ENCODE assay signal across 8 cellular contexts in genomic region chr14:64914237-64914971, GRCh38. TPM values are rescaled to one million over a fixed set of nuclear protein-coding genes. Genes with fewer than 3 reads are reported as not detected.
DNase-seq lines count a peak whose midpoint lies in the region; ATAC-seq and TF ChIP-seq lines count a peak whose summit lies in the region.

Gene CHURC1 (plus strand): TSS chr14:64914455. CDS start chr14:64914496, 41 bp downstream.

- POLR2A ChIA-PET in AG04450 (lab: Yijun Ruan, JAX) (interaction anchor here (0.6 to 1.1 kb wide), 9 partner anchors 9 to 1150 kb away, joined by 3 to 7 read pairs (median 4); partner anchors contain the start of gene ZBTB1), WTC11 (lab: Charles Lee) (interaction anchor here (0.9 kb wide), 1 partner anchor 50 kb away, joined by 3 read pairs; no protein-coding TSS in a partner anchor)

- peak within 1 kb of the TSS; percentile 98 for H3K9ac ChIP-seq in smooth muscle cell (ENCODE audit: low read depth)

- peak within 1 kb of the TSS; percentile 89 for H3K4me3 Mint-ChIP-seq in WTC11

- no peak for TF ChIP-seq CTCF in AG04450 (IDR thresholded peaks at IDR 0.05; ENCODE audit: low read depth, low read length)
- no peak for TF ChIP-seq CTCF in WTC11 (IDR thresholded peaks at IDR 0.05)
- TF ChIP-seq CTCF in cardiac fibroblast (IDR thresholded peaks at IDR 0.05; ENCODE audit: low read depth, low read length): no peak
- TF ChIP-seq CTCF in smooth muscle cell (IDR thresholded peaks at IDR 0.05; ENCODE audit: borderline replicate concordance, insufficient read depth, poor library complexity, severe bottlenecking): no peak

- H3K4me1 ChIP-seq in smooth muscle cell (ENCODE audit: low read depth): peaks cover 10% of the 10 kb centered on the region

- peak; percentile 99 for ATAC-seq in GM18909 (IDR thresholded peaks at IDR 0.05; ENCODE audit: poor library complexity, unreplicated experiment)
- peak; percentile 98 for ATAC-seq in HG03175 (IDR thresholded peaks at IDR 0.05; ENCODE audit: unreplicated experiment)
- peak; percentile 99 for ATAC-seq in WTC11

- peaks cover 35% of the 10 kb centered on the region for H3K79me2 ChIP-seq in smooth muscle cell (ENCODE audit: low read depth)

- no peaks in the 10 kb centered on the region for H3K27me3 Mint-ChIP-seq in WTC11 (ENCODE audit: low read depth)

- H3F3A ChIP-seq in smooth muscle cell (ENCODE audit: low read depth): peaks cover 4% of the 10 kb centered on the region

- H3K9me3 ChIP-seq in AG04450 (ENCODE audit: control insufficient read depth, insufficient read depth, low read length) (no peaks in the 10 kb centered on the region; the same call in 1 of the 2 replicates), smooth muscle cell (replicated peaks; ENCODE audit: low read depth) (no peaks in the 10 kb centered on the region)

- H3K27ac ChIP-seq in AG04450 (ENCODE audit: low read depth, low read length): peak within 1 kb of the TSS; percentile 85
- H3K27ac ChIP-seq in smooth muscle cell (ENCODE audit: low read depth): peak within 1 kb of the TSS; percentile 93

- H3K27ac Mint-ChIP-seq in WTC11: peak within 1 kb of the TSS; percentile 94

- peak; percentile 94 for DNase-seq in AG04450 (ENCODE audit: low read depth, low spot score)
- peak; percentile 99 for DNase-seq in NCI-H226
- peak; percentile 97 for DNase-seq in WTC11 (ENCODE audit: low spot score)
- DNase-seq in cardiac fibroblast (ENCODE audit: low read depth in 2 of 2): peak; percentile 99
- DNase-seq in iPS-NIHi7 (ENCODE audit: extremely low spot score): peak; percentile 97
- DNase-seq in smooth muscle cell (lab: John Stamatoyannopoulos, UW; ENCODE audit: unreplicated experiment): peak; percentile 85

- no peaks in the 10 kb centered on the region for H3K9me3 Mint-ChIP-seq in WTC11

- peaks cover 6% of the 10 kb centered on the region for H3K27me3 ChIP-seq in AG04450 (ENCODE audit: control insufficient read depth, insufficient read depth, low read length)
- H3K27me3 ChIP-seq in smooth muscle cell (ENCODE audit: low read depth): no peaks in the 10 kb centered on the region

- WGBS in smooth muscle cell (ENCODE audit: low lambda C conversion rate): under 1% methylated on average over 38 of the region's 49 CpGs

- CTCF ChIA-PET in AG04450 (lab: Charles Lee): interaction anchor here (0.6 to 1.4 kb wide), 5 partner anchors 11 to 278 kb away, joined by 3 to 4 read pairs (median 3); no protein-coding TSS in a partner anchor
- CTCF ChIA-PET in WTC11 (lab: Charles Lee): interaction anchor here (0.8 to 2.5 kb wide), 5 partner anchors 39 to 105 kb away, joined by 3 to 6 read pairs (median 4); partner anchors contain the start of gene FNTB

- peak within 1 kb of the TSS; percentile 75 for H2AFZ ChIP-seq in smooth muscle cell (ENCODE audit: low read depth)

- 0 out of 2 replicates have a peak, but pooled peaks cover 6% of the 10 kb centered on the region for H3K36me3 Mint-ChIP-seq in WTC11

- peak within 1 kb of the TSS; percentile 95 for H3K4me2 ChIP-seq in smooth muscle cell

- H3K4me1 Mint-ChIP-seq in WTC11: peaks cover 14% of the 10 kb centered on the region

- H3K4me3 ChIP-seq in AG04450 (ENCODE audit: low read depth, low read length): peak within 1 kb of the TSS; percentile 97
- peak within 1 kb of the TSS; percentile 85 to 99 for H3K4me3 ChIP-seq in cardiac fibroblast (replicated peaks in 1 of 2; ENCODE audit: low read depth in 2 of 2, low read length in 2 of 2)
- H3K4me3 ChIP-seq in smooth muscle cell: peak within 1 kb of the TSS; percentile 75

- H3K36me3 ChIP-seq in smooth muscle cell (ENCODE audit: low read depth): no peaks in the 10 kb centered on the region

- peaks cover under 1% of the 10 kb centered on the region for H4K20me1 ChIP-seq in smooth muscle cell (ENCODE audit: low read depth)

TF ChIP-seq in WTC11, 78 proteins besides CTCF, POLR2A, EP300 and RAD21 (continues in another document):
- TF ChIP-seq, protein P1, sequence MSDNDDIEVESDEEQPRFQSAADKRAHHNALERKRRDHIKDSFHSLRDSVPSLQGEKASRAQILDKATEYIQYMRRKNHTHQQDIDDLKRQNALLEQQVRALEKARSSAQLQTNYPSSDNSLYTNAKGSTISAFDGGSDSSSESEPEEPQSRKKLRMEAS (CRISPR knock-in tag; IDR thresholded peaks at IDR 0.05): peak; percentile 70
- TF ChIP-seq TEAD1 (CRISPR knock-in tag; IDR thresholded peaks at IDR 0.05) (0 out of 2 replicates have a peak, but pooled peaks have one; percentile 25), SP1 (CRISPR knock-in tag; conservative IDR thresholded peaks at IDR 0.05) (0 out of 2 replicates have a peak, but pooled peaks have one; percentile 40), ZNF512 (CRISPR knock-in tag; IDR thresholded peaks at IDR 0.05; ENCODE audit: borderline replicate concordance) (no peak), MYBL2 (CRISPR knock-in tag; IDR thresholded peaks at IDR 0.05) (no peak; the same call in 1 of the 2 replicates), SMAD3 (CRISPR knock-in tag; IDR thresholded peaks at IDR 0.05; ENCODE audit: borderline replicate concordance) (0 out of 2 replicates have a peak, but pooled peaks have one; percentile 24), FOXK1 (CRISPR knock-in tag; IDR thresholded peaks at IDR 0.05) (peak; percentile 87), ZNF219 (CRISPR knock-in tag; IDR thresholded peaks at IDR 0.05; ENCODE audit: borderline replicate concordance) (no peak), FOXJ3 (CRISPR knock-in tag; IDR thresholded peaks at IDR 0.05; ENCODE audit: borderline replicate concordance) (no peak), CREM (CRISPR knock-in tag; IDR thresholded peaks at IDR 0.05) (0 out of 2 replicates have a peak, but pooled peaks have one; percentile 41), GABPB1 (CRISPR knock-in tag; IDR thresholded peaks at IDR 0.05) (peak; percentile 60), ETV6 (CRISPR knock-in tag; IDR thresholded peaks at IDR 0.05) (peak; percentile 92), ZNF232 (CRISPR knock-in tag; IDR thresholded peaks at IDR 0.05) (peak; percentile 51; the same call in 1 of the 2 replicates), ZNF281 (CRISPR knock-in tag; IDR thresholded peaks at IDR 0.05) (peak; percentile 52; the same call in 1 of the 2 replicates), KAT7 (CRISPR knock-in tag; IDR thresholded peaks at IDR 0.05; ENCODE audit: borderline replicate concordance) (0 out of 2 replicates have a peak, but pooled peaks have one; percentile 64), TP53 (CRISPR knock-in tag; IDR thresholded peaks at IDR 0.05) (0 out of 2 replicates have a peak, but pooled peaks have one; percentile 51)
- TF ChIP-seq, protein P2, sequence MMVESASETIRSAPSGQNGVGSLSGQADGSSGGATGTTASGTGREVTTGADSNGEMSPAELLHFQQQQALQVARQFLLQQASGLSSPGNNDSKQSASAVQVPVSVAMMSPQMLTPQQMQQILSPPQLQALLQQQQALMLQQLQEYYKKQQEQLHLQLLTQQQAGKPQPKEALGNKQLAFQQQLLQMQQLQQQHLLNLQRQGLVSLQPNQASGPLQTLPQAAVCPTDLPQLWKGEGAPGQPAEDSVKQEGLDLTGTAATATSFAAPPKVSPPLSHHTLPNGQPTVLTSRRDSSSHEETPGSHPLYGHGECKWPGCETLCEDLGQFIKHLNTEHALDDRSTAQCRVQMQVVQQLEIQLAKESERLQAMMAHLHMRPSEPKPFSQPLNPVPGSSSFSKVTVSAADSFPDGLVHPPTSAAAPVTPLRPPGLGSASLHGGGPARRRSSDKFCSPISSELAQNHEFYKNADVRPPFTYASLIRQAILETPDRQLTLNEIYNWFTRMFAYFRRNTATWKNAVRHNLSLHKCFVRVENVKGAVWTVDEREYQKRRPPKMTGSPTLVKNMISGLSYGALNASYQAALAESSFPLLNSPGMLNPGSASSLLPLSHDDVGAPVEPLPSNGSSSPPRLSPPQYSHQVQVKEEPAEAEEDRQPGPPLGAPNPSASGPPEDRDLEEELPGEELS (CRISPR knock-in tag; IDR thresholded peaks at IDR 0.05): 0 out of 2 replicates have a peak, but pooled peaks have one; percentile 43

RNA-seq across cellular contexts. Expression of gene CHURC1, which starts in this region (rescaled TPM):
- polyA plus RNA-seq in AG04450 (2011; rRNA removed) (85.2 and 113 TPM in 2 replicates), smooth muscle cell (102 and 121 TPM in 2 replicates)
- 40.4 and 51.6 TPM in 2 replicates for polyA minus RNA-seq in AG04450 (2011; rRNA and poly(A)+ RNA removed)
- total RNA-seq in WTC11 (2021) (47.3 to 52.4 TPM (median 49.1 TPM) in 3 replicates), smooth muscle cell (31.8 and 48.8 TPM in 2 replicates)

Comparison
In these comparisons a context has a peak if more than half of its experiments do, and no peak if none do; other contexts are left out.
1. Peak in every context shown above with its lines: DNase-seq, ATAC-seq, H3K4me3 ChIP-seq and H3K27ac ChIP-seq.